In the genomic region with DNA sequence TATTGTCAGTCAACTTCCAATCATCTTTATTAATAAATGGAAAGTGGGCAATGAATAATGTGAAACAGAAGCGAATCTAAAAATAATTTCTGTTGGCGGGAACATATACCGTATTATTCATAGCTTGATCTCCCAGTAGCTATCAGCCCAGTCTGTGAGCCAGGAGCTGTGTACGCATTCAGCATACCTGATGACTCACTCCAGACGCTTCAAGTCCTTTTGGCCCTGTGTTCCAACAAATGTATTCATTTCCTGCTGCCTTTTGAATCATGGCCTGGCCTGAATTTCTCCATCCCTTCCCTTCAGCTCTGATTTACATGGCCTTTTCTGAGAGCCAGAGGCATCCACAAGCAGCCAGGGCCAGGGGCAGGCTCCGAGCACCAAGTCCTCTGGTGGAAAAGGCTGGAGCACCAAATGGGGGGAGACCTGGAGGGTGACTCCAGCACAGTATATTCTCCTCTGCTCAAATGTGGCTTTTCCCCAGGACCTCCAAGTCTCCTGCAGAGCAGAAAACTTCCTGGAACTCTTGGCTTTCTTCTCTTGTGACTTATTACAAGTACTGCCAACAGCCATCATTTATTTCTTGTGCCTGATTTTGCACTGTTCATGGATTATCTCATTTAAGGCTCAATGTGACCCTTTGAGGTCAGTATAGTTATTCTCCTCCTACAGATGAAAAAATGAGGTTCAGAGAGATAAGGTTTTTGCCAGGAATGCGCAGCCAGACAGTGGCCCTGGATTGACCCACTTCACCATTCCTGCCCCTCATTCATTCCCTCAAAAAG, we compare ENCODE assay signal across 11 cellular contexts.
DNase-seq lines count a peak whose midpoint lies in the region; ATAC-seq and TF ChIP-seq lines count a peak whose summit lies in the region.
"Had no signal": no experiment of that assay in that cellular context is flagged by ENCODE, and none has a peak within 500 bp of the region (broad histone marks: within the 10 kb centered on the region; RNA-seq: fewer than 3 reads in every experiment).

No MANE protein-coding gene starts in this region.

- H3K9ac ChIP-seq in BLaER1: no peak overlapping the region
- peak overlapping the region; percentile 37 for H3K9ac ChIP-seq in PC-3 (ENCODE audit: low read length)

- intact Hi-C loops in PC-3 (cut with micrococcal nuclease) (loop anchor here (2.0 kb wide), 1 partner anchor 16 kb away; no protein-coding TSS in a partner anchor), prostate gland (cut with DNase I) (no loop called here)

- H3K27ac ChIP-seq in BLaER1: no peak overlapping the region
- peak overlapping the region; percentile 83 for H3K27ac ChIP-seq in PC-3 (ENCODE audit: low read length)
- H3K27ac ChIP-seq in prostate gland: no peak overlapping the region

- H3K9me3 ChIP-seq in BLaER1 (peaks cover 21% of the 10 kb centered on the region), PC-3 (ENCODE audit: low read length) (peaks cover 4% of the 10 kb centered on the region; the same call in 1 of the 2 replicates), prostate gland (no peaks in the 10 kb centered on the region)

- H3K4me1 Mint-ChIP-seq in osteocyte (ENCODE audit: unreplicated experiment): peaks cover 7% of the 10 kb centered on the region
- H3K4me1 Mint-ChIP-seq: activated naive CD8-positive, alpha-beta T cell treated with anti-CD3 and anti-CD28 coated beads, Interleukin-2, amount 10 ng/mL, durations not matched to agents 7 days and 5 days; memory B cell had no signal

- H3K4me1 ChIP-seq in BLaER1 (peaks cover 19% of the 10 kb centered on the region), PC-3 (ENCODE audit: insufficient read depth, low read length) (peaks cover 15% of the 10 kb centered on the region), prostate gland (replicated peaks) (no peaks in the 10 kb centered on the region)

- H3K36me3 Mint-ChIP-seq in osteocyte (ENCODE audit: unreplicated experiment): no peaks in the 10 kb centered on the region
- H3K36me3 Mint-ChIP-seq: activated naive CD8-positive, alpha-beta T cell treated with anti-CD3 and anti-CD28 coated beads, Interleukin-2, amount 10 ng/mL, durations not matched to agents 7 days and 5 days; memory B cell had no signal

- H3K9me2 ChIP-seq in PC-3 (replicated peaks; ENCODE audit: low read length): no peaks in the 10 kb centered on the region

- BruUV-seq in PC-3 (replicated peaks; lab: Mats Ljungman, UMichigan): no TSS peak

- peak overlapping the region; percentile 70 for H2AFZ ChIP-seq in PC-3 (ENCODE audit: low read length)

- ATAC-seq in PC-3: peak; percentile 100
- peak; percentile 98 for ATAC-seq in esophagus mucosa
- no peak for ATAC-seq in GM19452 (IDR thresholded peaks at IDR 0.05; ENCODE audit: unreplicated experiment)

- no peaks in the 10 kb centered on the region for H4K20me1 ChIP-seq in BLaER1
- H4K20me1 ChIP-seq in PC-3 (ENCODE audit: low read length): no peaks in the 10 kb centered on the region

- H3K27ac Mint-ChIP-seq in osteocyte (ENCODE audit: unreplicated experiment): peak overlapping the region; percentile 47
- H3K27ac Mint-ChIP-seq: activated naive CD8-positive, alpha-beta T cell treated with anti-CD3 and anti-CD28 coated beads, Interleukin-2, amount 10 ng/mL, durations not matched to agents 7 days and 5 days; memory B cell; T-helper 1 cell treated with Interleukin-12 subunit alpha and Interleukin-12 subunit beta and Interleukin-4 antibody, amounts not matched to agents 30 μg/mL and 1 μg/mL, for 36 hours had no signal

- H3K9me3 Mint-ChIP-seq in osteocyte (ENCODE audit: unreplicated experiment): peaks cover 7% of the 10 kb centered on the region

- POLR2A ChIA-PET in PC-3 (lab: Charles Lee; ENCODE audit: unreplicated experiment): no interaction called here

- no peak for TF ChIP-seq POLR2A in prostate gland (IDR thresholded peaks at IDR 0.05)

- peaks cover 2% of the 10 kb centered on the region for H3K27me3 Mint-ChIP-seq in osteocyte (ENCODE audit: unreplicated experiment)

- H3K27me3 ChIP-seq in BLaER1: no peaks in the 10 kb centered on the region
- H3K27me3 ChIP-seq in PC-3 (ENCODE audit: low read length): no peaks in the 10 kb centered on the region
- H3K27me3 ChIP-seq in prostate gland (replicated peaks; ENCODE audit: insufficient read depth): no peaks in the 10 kb centered on the region

- H3K79me2 ChIP-seq in PC-3 (ENCODE audit: low read length): no peaks in the 10 kb centered on the region

- H3K36me3 ChIP-seq in BLaER1 (no peaks in the 10 kb centered on the region), PC-3 (ENCODE audit: low read depth, low read length) (no peaks in the 10 kb centered on the region), prostate gland (no peaks in the 10 kb centered on the region)

- WGBS in prostate gland: 60% methylated on average over 7 of the region's 7 CpGs

- H3K4me2 ChIP-seq in BLaER1 (peak overlapping the region; percentile 65; the same call in 1 of the 2 replicates), PC-3 (ENCODE audit: low read length) (peak overlapping the region; percentile 60)

- TF ChIP-seq CTCF in PC-3 (conservative IDR thresholded peaks at IDR 0.05; ENCODE audit: low read depth, low read length): no peak
- TF ChIP-seq CTCF in osteocyte (IDR thresholded peaks at IDR 0.05): no peak
- TF ChIP-seq CTCF in prostate gland (IDR thresholded peaks at IDR 0.05): no peak

- no peaks in the 10 kb centered on the region for H3F3A ChIP-seq in PC-3 (ENCODE audit: low read length, unreplicated experiment)

- H3K4me3 Mint-ChIP-seq in osteocyte (ENCODE audit: unreplicated experiment): no peak overlapping the region
- H3K4me3 Mint-ChIP-seq: activated naive CD8-positive, alpha-beta T cell treated with anti-CD3 and anti-CD28 coated beads, Interleukin-2, amount 10 ng/mL, durations not matched to agents 7 days and 5 days; memory B cell; T-helper 1 cell treated with Interleukin-12 subunit alpha and Interleukin-12 subunit beta and Interleukin-4 antibody, amounts not matched to agents 30 μg/mL and 1 μg/mL, for 36 hours had no signal

- DNase-seq in PC-3 (peak; percentile 95), osteocyte (ENCODE audit: extremely low spot score, unreplicated experiment) (no peak), NCI-H526 treated with DMSO at 0.1 percent for 48 hours (lab: John Stamatoyannopoulos, UW) (no peak), NCI-H345 treated with DMSO at 0.1 percent for 48 hours (lab: John Stamatoyannopoulos, UW; ENCODE audit: unreplicated experiment) (no peak), prostate gland (ENCODE audit: low spot score) (no peak)
- DNase-seq: activated naive CD8-positive, alpha-beta T cell treated with anti-CD3 and anti-CD28 coated beads, Interleukin-2, amount 10 ng/mL, durations not matched to agents 7 days and 5 days had no signal

- CTCF ChIA-PET in PC-3 (lab: Charles Lee): no interaction called here

- H3K4me3 ChIP-seq in BLaER1 (no peak overlapping the region), PC-3 (ENCODE audit: low read length) (no peak overlapping the region), prostate gland (no peak overlapping the region)
